8 cellular contexts compared by ENCODE assay signal in the genomic region with DNA sequence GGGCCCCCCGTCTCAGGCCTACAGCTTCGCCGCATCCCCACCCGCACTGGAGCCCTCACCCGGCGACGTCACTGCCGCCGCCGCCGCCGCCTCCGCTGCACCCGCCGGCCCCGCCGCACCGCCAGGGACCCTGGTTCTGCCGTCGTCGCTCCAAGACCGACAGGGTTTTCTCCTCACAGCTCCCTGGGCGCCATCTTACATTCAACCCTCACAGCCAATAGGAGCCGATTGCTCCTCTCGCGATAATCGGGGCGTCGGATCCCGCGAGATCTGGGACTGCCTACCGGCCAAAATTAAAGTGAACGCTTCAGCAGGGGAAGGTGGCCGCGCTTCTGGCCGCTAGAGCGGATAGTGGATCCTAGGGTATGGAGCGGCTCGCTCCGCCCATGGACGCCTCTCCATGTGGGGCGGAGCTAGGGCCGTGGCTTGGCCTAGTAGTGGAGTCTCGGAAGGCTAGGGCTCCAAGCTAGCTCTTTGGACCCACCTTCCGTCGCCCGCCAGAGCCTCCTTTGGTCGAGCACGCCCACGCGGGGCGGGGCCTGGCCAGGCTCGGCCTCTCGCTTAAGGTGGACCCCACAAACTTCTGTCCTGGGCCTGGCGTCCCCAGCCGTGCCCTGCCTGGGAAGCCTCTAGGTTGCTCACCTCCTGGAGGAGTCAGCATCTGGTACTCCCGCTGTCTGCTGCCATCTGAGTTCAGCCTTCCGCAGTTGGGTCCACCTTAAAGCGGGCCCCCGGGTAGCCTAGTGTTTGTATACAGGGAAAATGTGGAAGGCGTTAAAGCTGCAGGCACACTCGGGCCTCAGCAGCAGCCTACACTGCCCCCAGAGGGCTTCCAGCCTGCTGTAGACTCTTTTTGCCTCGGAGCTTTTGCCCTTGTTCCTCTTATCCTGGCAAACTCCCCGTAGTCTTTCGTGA. TPM values are rescaled to one million over a fixed set of nuclear protein-coding genes. Genes with fewer than 3 reads are reported as not detected.
DNase-seq lines count a peak whose midpoint lies in the region; ATAC-seq and FAIRE-seq lines count a peak whose summit lies in the region.

A gene with protein sequence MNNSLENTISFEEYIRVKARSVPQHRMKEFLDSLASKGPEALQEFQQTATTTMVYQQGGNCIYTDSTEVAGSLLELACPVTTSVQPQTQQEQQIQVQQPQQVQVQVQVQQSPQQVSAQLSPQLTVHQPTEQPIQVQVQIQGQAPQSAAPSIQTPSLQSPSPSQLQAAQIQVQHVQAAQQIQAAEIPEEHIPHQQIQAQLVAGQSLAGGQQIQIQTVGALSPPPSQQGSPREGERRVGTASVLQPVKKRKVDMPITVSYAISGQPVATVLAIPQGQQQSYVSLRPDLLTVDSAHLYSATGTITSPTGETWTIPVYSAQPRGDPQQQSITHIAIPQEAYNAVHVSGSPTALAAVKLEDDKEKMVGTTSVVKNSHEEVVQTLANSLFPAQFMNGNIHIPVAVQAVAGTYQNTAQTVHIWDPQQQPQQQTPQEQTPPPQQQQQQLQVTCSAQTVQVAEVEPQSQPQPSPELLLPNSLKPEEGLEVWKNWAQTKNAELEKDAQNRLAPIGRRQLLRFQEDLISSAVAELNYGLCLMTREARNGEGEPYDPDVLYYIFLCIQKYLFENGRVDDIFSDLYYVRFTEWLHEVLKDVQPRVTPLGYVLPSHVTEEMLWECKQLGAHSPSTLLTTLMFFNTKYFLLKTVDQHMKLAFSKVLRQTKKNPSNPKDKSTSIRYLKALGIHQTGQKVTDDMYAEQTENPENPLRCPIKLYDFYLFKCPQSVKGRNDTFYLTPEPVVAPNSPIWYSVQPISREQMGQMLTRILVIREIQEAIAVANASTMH (minus strand): TSS at position 219 of the 915 bp plus-strand sequence. CDS start 17,054 bp downstream, outside the sequence.

- peak within 1 kb of the TSS in 1 of 2 experiments; percentile 64 for H3K23ac ChIP-seq in mesenchymal stem cell (ENCODE audit: low read length in 2 of 2)

- H3K4ac ChIP-seq in mesenchymal stem cell (ENCODE audit: low read depth in 1 of 2, low read length in 2 of 2) = peak within 1 kb of the TSS; percentile 99

- H3K9me3 ChIP-seq in mesenchymal stem cell (ENCODE audit: control insufficient read depth, low read length) = no peaks in the 10 kb centered on the region

- peak within 1 kb of the TSS; percentile 92 to 99 for H3K4me3 Mint-ChIP-seq in effector memory CD8-positive, alpha-beta T cell

- H2BK12ac ChIP-seq in mesenchymal stem cell (ENCODE audit: low read length in 2 of 2) = peak within 1 kb of the TSS; percentile 55 to 83

- H3K9ac ChIP-seq in mesenchymal stem cell (ENCODE audit: low read length) = peak within 1 kb of the TSS; percentile 100

- peak within 1 kb of the TSS; percentile 93 to 100 for H3K4me3 ChIP-seq in mesenchymal stem cell (ENCODE audit: insufficient read depth in 1 of 2, low read depth in 1 of 2, low read length in 2 of 2)

- peak within 1 kb of the TSS; percentile 91 for H4K8ac ChIP-seq in mesenchymal stem cell (ENCODE audit: low read length)

- H3K36me3 Mint-ChIP-seq in effector memory CD8-positive, alpha-beta T cell (ENCODE audit: insufficient read depth) = peaks cover 73% of the 10 kb centered on the region

- ATAC-seq in GM21367 (IDR thresholded peaks at IDR 0.05; ENCODE audit: unreplicated experiment) = peak; percentile 64
- peak; percentile 75 for ATAC-seq in effector memory CD8-positive, alpha-beta T cell (replicated peaks)

- peak within 1 kb of the TSS; percentile 48 to 98 for H3K14ac ChIP-seq in mesenchymal stem cell (ENCODE audit: low read length in 2 of 2)

- peaks cover 29 to 34% of the 10 kb centered on the region in 2 experiments for H3K36me3 ChIP-seq in mesenchymal stem cell (ENCODE audit: control insufficient read depth in 1 of 2, insufficient read depth in 2 of 2, low read depth in 1 of 2, low read length in 2 of 2)

- H3K4me2 ChIP-seq in mesenchymal stem cell (ENCODE audit: low read length, poor library complexity, severe bottlenecking) = peak within 1 kb of the TSS; percentile 79

- H3K9me3 Mint-ChIP-seq in effector memory CD8-positive, alpha-beta T cell = no peaks in the 10 kb centered on the region

- no peaks in the 10 kb centered on the region for H3K27me3 ChIP-seq in mesenchymal stem cell (ENCODE audit: control insufficient read depth in 1 of 2, insufficient read depth in 1 of 2, low read length in 2 of 2)

- in situ Hi-C loops in Caki2 (cut with HindIII; ENCODE audit: low pct_unique_long_range_greater_than_20kb, low sequenced_read_pairs) = no loop called here

- H2BK15ac ChIP-seq in mesenchymal stem cell (ENCODE audit: low read depth, poor library complexity, severe bottlenecking) = peak within 1 kb of the TSS; percentile 92

- H3K27me3 Mint-ChIP-seq in effector memory CD8-positive, alpha-beta T cell = no peaks in the 10 kb centered on the region

- peak within 1 kb of the TSS; percentile 99 for H3K18ac ChIP-seq in mesenchymal stem cell (ENCODE audit: low read depth in 1 of 2, low read length in 2 of 2)

- H2BK5ac ChIP-seq in mesenchymal stem cell (ENCODE audit: low read depth, low read length, poor library complexity, severe bottlenecking) = peak within 1 kb of the TSS; percentile 47

- 2% methylated on average over 65 of the region's 65 CpGs for WGBS in mesenchymal stem cell

- H3K27ac Mint-ChIP-seq in effector memory CD8-positive, alpha-beta T cell = peak within 1 kb of the TSS; percentile 94 to 98

- H2AFZ ChIP-seq in mesenchymal stem cell (ENCODE audit: low read depth, low read length) = peak within 1 kb of the TSS; percentile 78

- peak; percentile 98 for DNase-seq in Caki2 (ENCODE audit: low read depth)
- peak; percentile 95 for DNase-seq in HTR-8/SVneo (ENCODE audit: insufficient read length, low spot score)
- peak; percentile 97 for DNase-seq in NOMO-1 treated with DMSO at 0.1 percent for 48 hours (lab: John Stamatoyannopoulos, UW; ENCODE audit: unreplicated experiment)
- peak; percentile 92 to 93 for DNase-seq in activated CD8-positive, alpha-beta memory T cell treated with anti-CD3 and anti-CD28 coated beads for 4 hours (ENCODE audit: low read depth in 2 of 2)
- peak; percentile 95 to 97 (median 95) for DNase-seq in effector memory CD8-positive, alpha-beta T cell
- peak; percentile 99 for DNase-seq in mesenchymal stem cell
- DNase-seq in stimulated activated CD8-positive, alpha-beta memory T cell treated with anti-CD3 and anti-CD28 coated beads, Interleukin-12 subunit alpha, Interleukin-12 subunit beta, amount 100 ng/mL, for 4 hours (ENCODE audit: low read depth) = peak; percentile 90

- H2BK120ac ChIP-seq in mesenchymal stem cell (ENCODE audit: low read depth, low read length) = peak within 1 kb of the TSS; percentile 91

- H3K79me1 ChIP-seq in mesenchymal stem cell (replicated peaks; ENCODE audit: low read length, poor library complexity, severe bottlenecking) = peaks cover 13% of the 10 kb centered on the region

- H3K4me1 Mint-ChIP-seq in effector memory CD8-positive, alpha-beta T cell (ENCODE audit: low read depth in 2 of 2) = peaks cover 18 to 34% of the 10 kb centered on the region in 2 donors

- H4K91ac ChIP-seq in mesenchymal stem cell (ENCODE audit: low read length) = peak within 1 kb of the TSS; percentile 99

- FAIRE-seq in HTR-8/SVneo (lab: Jason Lieb, UNC) = no peak

- peak within 1 kb of the TSS; percentile 86 for H3K27ac ChIP-seq in mesenchymal stem cell (ENCODE audit: low read length, poor library complexity, severe bottlenecking)

- peaks cover 7% of the 10 kb centered on the region for H3K4me1 ChIP-seq in mesenchymal stem cell (ENCODE audit: control insufficient read depth, insufficient read depth, low read depth, low read length)

- peak within 1 kb of the TSS; percentile 73 for H2AK5ac ChIP-seq in mesenchymal stem cell (ENCODE audit: low read length, severe bottlenecking)

RNA-seq across cellular contexts. Expression of the gene that starts here (rescaled TPM):
- total RNA-seq in Caki2 (2014; rRNA removed; shearing (Covaris generic); ENCODE audit: low replicate concordance) = 88.8 and 107 TPM in 2 replicates
- polyA plus RNA-seq in mesenchymal stem cell (2013, experiment 1 of 2) = 73.2 TPM
- polyA plus RNA-seq in mesenchymal stem cell (2013, experiment 2 of 2) = 71.8 TPM

Comparison
In these comparisons a context has a peak if more than half of its experiments do, and no peak if none do; other contexts are left out.
1. Peak in every context shown above with its lines: DNase-seq, ATAC-seq, H3K4me3 ChIP-seq and H3K27ac ChIP-seq.